2 cellular contexts compared by ENCODE assay signal in the genomic region with DNA sequence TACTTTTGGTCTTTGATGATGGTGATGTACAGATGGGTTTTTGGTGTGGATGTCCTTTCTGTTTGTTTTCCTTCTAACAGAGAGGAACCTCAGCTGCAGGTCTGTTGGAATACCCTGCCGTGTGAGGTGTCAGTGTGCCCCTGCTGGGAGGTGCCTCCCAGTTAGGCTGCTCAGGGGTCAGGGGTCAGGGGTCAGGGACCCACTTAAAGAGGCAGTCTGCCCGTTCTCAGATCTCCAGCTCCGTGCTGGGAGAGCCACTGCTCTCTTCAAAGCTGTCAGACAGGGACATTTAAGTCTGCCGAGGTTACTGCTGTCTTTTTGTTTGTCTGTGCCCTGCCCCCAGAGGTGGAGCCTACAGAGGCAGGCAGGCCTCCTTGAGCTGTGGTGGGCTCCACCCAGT. TPM values are rescaled to one million over a fixed set of nuclear protein-coding genes. Genes with fewer than 3 reads are reported as not detected.
"Had no signal": no experiment of that assay in that cellular context is flagged by ENCODE, and none has a peak within 500 bp of the region (broad histone marks: within the 10 kb centered on the region; RNA-seq: fewer than 3 reads in every experiment).

No MANE protein-coding gene starts in this region.

RNA-seq across cellular contexts. Expression of a gene that starts 3.7 kb away (rescaled TPM):
- total RNA-seq: G401, GM12878 had no signal
- polyA plus RNA-seq: GM12878 had no signal

RNA-seq across cellular contexts. Expression of a gene that starts 6.6 kb away (rescaled TPM):
- total RNA-seq: G401, GM12878 had no signal

RNA-seq across cellular contexts. Expression of a gene that starts 11.9 kb away (rescaled TPM):
- total RNA-seq: G401, GM12878 had no signal
- polyA plus RNA-seq: GM12878 had no signal

RNA-seq across cellular contexts. Expression of a gene that starts 44.7 kb away (rescaled TPM):
- total RNA-seq: G401, GM12878 had no signal
